In genomic region chr17:30714825-30715622, GRCh38 we compare ENCODE assay signal across 8 cellular contexts.
DNase-seq lines count a peak whose midpoint lies in the region; ATAC-seq, FAIRE-seq and TF ChIP-seq lines count a peak whose summit lies in the region.
"Not testable (repeated sequence)": the region's sequence is repeated elsewhere in the genome, so short reads cannot be mapped to it uniquely, and the experiment has no call there.

No MANE protein-coding gene starts in this region.

- H3K4me1 Mint-ChIP-seq in dendritic cell treated with granulocyte-macrophage colony-stimulating factor and Interleukin-4, amounts not matched to agents 40 ng/mL and 50 ng/mL, for 4 days (ENCODE audit: low read depth) = peaks cover 91% of the 10 kb centered on the region

- not testable (repeated sequence) for H2BK120ac ChIP-seq in IMR-90 (ENCODE audit: low read depth, low read length)

- H4K8ac ChIP-seq in IMR-90 (ENCODE audit: low read depth in 2 of 2, low read length in 2 of 2) = not testable (repeated sequence)

- peaks cover 6 to 32% of the 10 kb centered on the region in 2 experiments for H3K79me1 ChIP-seq in IMR-90 (ENCODE audit: low read depth in 1 of 2, low read length in 2 of 2)

- not testable (repeated sequence) for H3K27me3 ChIP-seq in IMR-90 (ENCODE audit: control insufficient read depth, insufficient read depth, low read length); keratinocyte (ENCODE audit: control insufficient read depth, extremely low read depth, insufficient read depth, low read length); smooth muscle cell (ENCODE audit: low read depth)

- CTCF ChIA-PET in IMR-90 (lab: Yijun Ruan, JAX) = interaction anchor here (0.8 kb wide), 1 partner anchor 337 kb away, joined by 3 read pairs; no protein-coding TSS in a partner anchor

- no CpG with 5 or more reads among the region's 25 CpGs for WGBS in IMR-90 (ENCODE audit: extremely low coverage in 2 of 2, insufficient read length in 1 of 2), 2 experiments
- WGBS in smooth muscle cell (ENCODE audit: low lambda C conversion rate) = 74% methylated on average over 25 of the region's 25 CpGs

- not testable (repeated sequence) for H2AFZ ChIP-seq in IMR-90 (replicated peaks; ENCODE audit: low read length, poor library complexity); keratinocyte (ENCODE audit: control insufficient read depth, low read length); smooth muscle cell (ENCODE audit: low read depth)

- dilution Hi-C loops in IMR-90 (cut with HindIII; ENCODE audit: low sequenced_read_pairs, unreplicated experiment); keratinocyte (cut with MboI; ENCODE audit: extremely low pct_ligation_motif_present, low sequenced_read_pairs): not testable (repeated sequence)

- peak overlapping the region; percentile 33 for H3K27ac Mint-ChIP-seq in dendritic cell treated with granulocyte-macrophage colony-stimulating factor and Interleukin-4, amounts not matched to agents 40 ng/mL and 50 ng/mL, for 4 days

- H3K36me3 Mint-ChIP-seq in dendritic cell treated with granulocyte-macrophage colony-stimulating factor and Interleukin-4, amounts not matched to agents 40 ng/mL and 50 ng/mL, for 4 days (ENCODE audit: low read depth) = peaks cover 30% of the 10 kb centered on the region

- TF ChIP-seq RAD21 in IMR-90 (IDR thresholded peaks at IDR 0.05; ENCODE audit: low read length) = peak; percentile 63

- H3K4me1 ChIP-seq in IMR-90 (ENCODE audit: control insufficient read depth, insufficient read depth, low read length); keratinocyte (ENCODE audit: control insufficient read depth, extremely low read depth, insufficient read depth, low read length); smooth muscle cell (ENCODE audit: low read depth): not testable (repeated sequence)

- H3K4me3 Mint-ChIP-seq in dendritic cell treated with granulocyte-macrophage colony-stimulating factor and Interleukin-4, amounts not matched to agents 40 ng/mL and 50 ng/mL, for 4 days = not testable (repeated sequence)

- DNase-seq in AG09309 (ENCODE audit: low read depth); keratinocyte (ENCODE audit: low read depth, low spot score); smooth muscle cell (lab: John Stamatoyannopoulos, UW; ENCODE audit: unreplicated experiment): not testable (repeated sequence)
- DNase-seq in IMR-90 = peak; percentile 58
- peak; percentile 54 for DNase-seq in RPMI8226
- peak; percentile 43 for DNase-seq in activated CD8-positive, alpha-beta memory T cell treated with anti-CD3 and anti-CD28 coated beads, Interleukin-2, amount 50 U/mL, for 4 hours

- not testable (repeated sequence) for H3K14ac ChIP-seq in IMR-90 (replicated peaks; ENCODE audit: low read depth, low read length)

- intact Hi-C loops in IMR-90 (cut with micrococcal nuclease) = loop anchor here (2.0 kb wide), 1 partner anchor 238 kb away; the partner anchor contains the start of gene GOSR1
- intact Hi-C loops in dendritic cell treated with granulocyte-macrophage colony-stimulating factor and Interleukin-4, amounts not matched to agents 40 ng/mL and 50 ng/mL, for 4 days (cut with micrococcal nuclease) = loop anchor here (5.0 kb wide), 1 partner anchor 238 kb away; the partner anchor contains the start of gene GOSR1

- not testable (repeated sequence) for H2BK15ac ChIP-seq in IMR-90 (ENCODE audit: low read depth, low read length)

- H3K9me3 ChIP-seq in IMR-90 (ENCODE audit: control insufficient read depth, insufficient read depth, low read length); keratinocyte (ENCODE audit: control insufficient read depth, low read depth, low read length); smooth muscle cell (replicated peaks; ENCODE audit: low read depth): not testable (repeated sequence)

- H3K4ac ChIP-seq in IMR-90 (ENCODE audit: low read depth, low read length) = not testable (repeated sequence)

- H3K23ac ChIP-seq in IMR-90 (ENCODE audit: low read depth, low read length) = not testable (repeated sequence)

- in situ Hi-C loops in IMR-90 (cut with MboI; ENCODE audit: low sequenced_read_pairs) = loop anchor here (5.0 to 25.0 kb wide), 2 partner anchors 238 to 403 kb away; partner anchors contain the start of gene GOSR1

- not testable (repeated sequence) for TF ChIP-seq POLR2A in IMR-90 (IDR thresholded peaks at IDR 0.05; ENCODE audit: low read depth, low read length)

- H2AK9ac ChIP-seq in IMR-90 (replicated peaks; ENCODE audit: low read depth, low read length, poor library complexity) = not testable (repeated sequence)

- H3K9me3 Mint-ChIP-seq in dendritic cell treated with granulocyte-macrophage colony-stimulating factor and Interleukin-4, amounts not matched to agents 40 ng/mL and 50 ng/mL, for 4 days = not testable (repeated sequence)

- not testable (repeated sequence) for H3K4me2 ChIP-seq in IMR-90 (ENCODE audit: low read depth, low read length); keratinocyte (ENCODE audit: control insufficient read depth, extremely low read depth, insufficient read depth, low read depth, low read length); smooth muscle cell

- ATAC-seq in GM18511 (IDR thresholded peaks at IDR 0.05; ENCODE audit: unreplicated experiment) (peak; percentile 59), IMR-90 (ENCODE audit: low read depth) (peak; percentile 91)

- not testable (repeated sequence) for H3K27me3 Mint-ChIP-seq in dendritic cell treated with granulocyte-macrophage colony-stimulating factor and Interleukin-4, amounts not matched to agents 40 ng/mL and 50 ng/mL, for 4 days

- not testable (repeated sequence) for H3K9ac ChIP-seq in IMR-90 (ENCODE audit: low read depth, low read length); keratinocyte (ENCODE audit: control insufficient read depth, extremely low read depth, insufficient read depth, low read length); smooth muscle cell (ENCODE audit: low read depth)

- TF ChIP-seq CTCF in AG09309 (IDR thresholded peaks at IDR 0.05; ENCODE audit: control insufficient read depth, insufficient read depth, low read depth, low read length, missing control alignments) (peak; percentile 58), IMR-90 (conservative IDR thresholded peaks at IDR 0.05; ENCODE audit: low read depth, low read length) (peak; percentile 61), keratinocyte (optimal IDR thresholded peaks at IDR 0.05 in 1 of 3, IDR thresholded peaks at IDR 0.05 in 1 of 3, conservative IDR thresholded peaks at IDR 0.05 in 1 of 3; ENCODE audit: extremely low read depth in 1 of 3, insufficient read depth in 2 of 3, low read length in 3 of 3) (peak; percentile 35 to 55 (median 44)), smooth muscle cell (IDR thresholded peaks at IDR 0.05; ENCODE audit: borderline replicate concordance, insufficient read depth, poor library complexity, severe bottlenecking) (peak; percentile 52)

- not testable (repeated sequence) for H2BK20ac ChIP-seq in IMR-90 (ENCODE audit: low read depth, low read length)

- not testable (repeated sequence) for H3K36me3 ChIP-seq in IMR-90 (ENCODE audit: control insufficient read depth, insufficient read depth, low read length); keratinocyte (ENCODE audit: control insufficient read depth in 2 of 2, extremely low read depth in 1 of 2, insufficient read depth in 2 of 2, low read length in 2 of 2); smooth muscle cell (ENCODE audit: low read depth)

- POLR2A ChIA-PET in IMR-90 (lab: Charles Lee; ENCODE audit: unreplicated experiment) = not testable (repeated sequence)

- H3K27ac ChIP-seq in IMR-90 (ENCODE audit: insufficient read depth, low read length); keratinocyte (ENCODE audit: control insufficient read depth, insufficient read depth, low read length); smooth muscle cell (ENCODE audit: low read depth): not testable (repeated sequence)

- TSS peak; percentile 8 for BruUV-seq in IMR-90 (replicated peaks; lab: Mats Ljungman, UMichigan)

- not testable (repeated sequence) for H3K4me3 ChIP-seq in AG09309 (ENCODE audit: control insufficient read depth, low read depth, low read length); IMR-90 (ENCODE audit: insufficient read depth, low read depth, low read length); keratinocyte (ENCODE audit: control insufficient read depth in 2 of 3, extremely low read depth in 1 of 3, insufficient read depth in 2 of 3, low read depth in 1 of 3, low read length in 3 of 3); smooth muscle cell

- H2BK5ac ChIP-seq in IMR-90 (ENCODE audit: low read depth, low read length, poor library complexity, severe bottlenecking) = not testable (repeated sequence)

- not testable (repeated sequence) for H3K56ac ChIP-seq in IMR-90 (ENCODE audit: extremely low read depth, insufficient read depth, low read length)

- not testable (repeated sequence) for FAIRE-seq in keratinocyte (lab: Jason Lieb, UNC)

- peaks cover 27% of the 10 kb centered on the region for H4K20me1 ChIP-seq in IMR-90 (ENCODE audit: insufficient read depth, low read length)
- H4K20me1 ChIP-seq in keratinocyte (ENCODE audit: control insufficient read depth, extremely low read depth, insufficient read depth, low read length) = not testable (repeated sequence)
- H4K20me1 ChIP-seq in smooth muscle cell (ENCODE audit: low read depth) = peaks cover 100% of the 10 kb centered on the region

- H3K18ac ChIP-seq in IMR-90 (ENCODE audit: low read depth, low read length) = not testable (repeated sequence)

- H3K9me1 ChIP-seq in IMR-90 (ENCODE audit: insufficient read depth, low read length); keratinocyte (ENCODE audit: control insufficient read depth, extremely low read depth, insufficient read depth, low read length): not testable (repeated sequence)

- H3F3A ChIP-seq in smooth muscle cell (ENCODE audit: low read depth) = not testable (repeated sequence)

- H2AK5ac ChIP-seq in IMR-90 (ENCODE audit: low read depth, low read length) = peak overlapping the region; percentile 50; the same call in 1 of the 2 replicates

- not testable (repeated sequence) for H4K91ac ChIP-seq in IMR-90 (ENCODE audit: insufficient read depth, low read depth, low read length)

- not testable (repeated sequence) for H4K5ac ChIP-seq in IMR-90 (ENCODE audit: low read depth, low read length)

- H3K79me2 ChIP-seq in keratinocyte (ENCODE audit: control insufficient read depth, insufficient read depth, low read length) (peaks cover 32% of the 10 kb centered on the region), smooth muscle cell (ENCODE audit: low read depth) (peaks cover 89% of the 10 kb centered on the region)

TF ChIP-seq in IMR-90, 13 proteins besides CTCF, POLR2A, EP300 and RAD21:
- TF ChIP-seq SMC3 (IDR thresholded peaks at IDR 0.05; ENCODE audit: low read depth, low read length) = peak; percentile 56
- TF ChIP-seq MAZ (IDR thresholded peaks at IDR 0.05; ENCODE audit: borderline replicate concordance, low read depth, low read length) = peak; percentile 35; the same call in 1 of the 2 replicates
TF ChIP-seq in IMR-90: peak in this region for 2; not testable (repeated sequence) for 11.
